ENCODE assay signal across 21 cellular contexts in genomic region chr3:79161941-79162340, GRCh38.
A peak's percentile ranks its signal among the peaks of the same experiment; 100 is the strongest.
DNase-seq lines count a peak whose midpoint lies in the region; FAIRE-seq lines count a peak whose summit lies in the region.
"Had no signal": no experiment of that assay in that cellular context is flagged by ENCODE, and none has a peak within 500 bp of the region (broad histone marks: within the 10 kb centered on the region; RNA-seq: fewer than 3 reads in every experiment).

No MANE protein-coding gene starts in this region.

- FAIRE-seq in frontal cortex (lab: Jason Lieb, UNC), result no peak
- FAIRE-seq: K562 had no signal

- no peaks in the 10 kb centered on the region for H3K27me3 ChIP-seq in MG63

- H3K4me3 ChIP-seq in MG63, result no peak overlapping the region
- H3K4me3 ChIP-seq: HAP-1, K562 had no signal

- H3K9me3 ChIP-seq in MG63, result no peaks in the 10 kb centered on the region
- H3K9me3 ChIP-seq: Caco-2, HAP-1 had no signal

- DNase-seq in A172 (ENCODE audit: low spot score) (peak; percentile 32), ELR (ENCODE audit: low read depth) (peak; percentile 49), M059J (ENCODE audit: low read depth) (peak; percentile 59), fibroblast of peridontal ligament (ENCODE audit: extremely low read depth) (peak; percentile 23), frontal cortex (ENCODE audit: low spot score in 2 of 2) (no peak), iPS-NIHi7 (ENCODE audit: extremely low spot score) (no peak), MG63 (no peak), NCI-H524 (lab: John Stamatoyannopoulos, UW) (no peak)
- DNase-seq: 8988T; Caco-2; CD4-positive, CD25-positive, alpha-beta regulatory T cell; DMS153; NCI-H1105; NCI-H1694 treated with DMSO at 0.1 percent for 48 hours; NCI-H2107; NCI-H2227 treated with DMSO at 0.1 percent for 48 hours; NCI-H524 treated with DMSO at 0.1 percent for 48 hours; RPMI8226; SIG-M5 had no signal

- H3K36me3 ChIP-seq in MG63, result no peaks in the 10 kb centered on the region
- H3K36me3 ChIP-seq: HAP-1 had no signal

Comparison
In these comparisons a context has a peak if more than half of its experiments do, and no peak if none do; other contexts are left out.
1. DNase-seq: peak in A172 (single experiment), ELR (single experiment), M059J (single experiment) and fibroblast of peridontal ligament (single experiment); none in frontal cortex (0 of 2), iPS-NIHi7 (single experiment), MG63 (single experiment) and NCI-H524 (0 of 2).